In the genomic region with DNA sequence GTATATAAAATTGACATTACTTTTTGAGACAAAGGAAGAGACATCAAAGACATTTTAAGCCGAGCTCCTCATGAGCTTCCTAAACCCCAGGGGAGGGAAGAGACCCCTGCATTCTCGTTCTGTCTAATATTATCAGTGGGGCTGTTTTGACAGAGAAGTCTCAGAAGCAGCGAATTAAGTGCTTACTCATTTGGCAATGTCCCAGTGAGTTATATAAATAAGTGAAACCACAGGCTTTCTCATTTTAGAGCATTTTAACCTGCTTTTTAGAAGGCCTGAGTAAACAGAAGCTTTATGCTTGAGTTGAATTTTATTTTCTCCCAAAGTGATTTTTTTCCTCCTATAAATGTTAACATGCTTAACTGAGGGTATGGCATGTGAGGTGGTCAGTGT, we compare ENCODE assay signal across 16 cellular contexts. TPM values are rescaled to one million over a fixed set of nuclear protein-coding genes. Genes with fewer than 3 reads are reported as not detected.
DNase-seq lines count a peak whose midpoint lies in the region; ATAC-seq, FAIRE-seq and TF ChIP-seq lines count a peak whose summit lies in the region.
"Had no signal": no experiment of that assay in that cellular context is flagged by ENCODE, and none has a peak within 500 bp of the region (broad histone marks: within the 10 kb centered on the region; RNA-seq: fewer than 3 reads in every experiment).

No MANE protein-coding gene starts in this region.

- peaks cover 10% of the 10 kb centered on the region for H3K36me3 Mint-ChIP-seq in natural killer cell treated with Interleukin-12 subunit alpha and Interleukin-12 subunit beta and Interleukin-15 and Interleukin-18, amount 100 ng/mL, for 72 hours

- TF ChIP-seq CTCF in OCI-LY7 (conservative IDR thresholded peaks at IDR 0.05; ENCODE audit: low read length) (peak; percentile 29; the same call in 1 of the 2 replicates), osteoblast (IDR thresholded peaks at IDR 0.05; ENCODE audit: extremely low read depth, low read depth, low read length) (no peak)

- no peak overlapping the region for H3K27ac ChIP-seq in OCI-LY7 (ENCODE audit: low read depth, low read length, poor library complexity, severe bottlenecking)
- H3K27ac ChIP-seq in caudate nucleus (ENCODE audit: low read depth, low read length): peak overlapping the region; percentile 40
- H3K27ac ChIP-seq in osteoblast (ENCODE audit: low read depth, low read length): peak overlapping the region; percentile 6
- H3K27ac ChIP-seq: hepatocyte, neural progenitor cell had no signal

- no peaks in the 10 kb centered on the region for H3K9me3 ChIP-seq in OCI-LY7 (ENCODE audit: low read length)
- H3K9me3 ChIP-seq in osteoblast (ENCODE audit: low read depth, low read length): no peaks in the 10 kb centered on the region

- H3K79me2 ChIP-seq in OCI-LY7 (ENCODE audit: insufficient read depth, low read depth, low read length) (no peaks in the 10 kb centered on the region), osteoblast (ENCODE audit: insufficient read depth, low read length) (no peaks in the 10 kb centered on the region)
- H3K79me2 ChIP-seq: hepatocyte had no signal

- H3K4me2 ChIP-seq in OCI-LY7 (ENCODE audit: low read length) (no peak overlapping the region), osteoblast (ENCODE audit: insufficient read depth, low read length) (peak overlapping the region; percentile 34)
- H3K4me2 ChIP-seq: hepatocyte, neural progenitor cell had no signal

- no peak overlapping the region for H3K27ac Mint-ChIP-seq in natural killer cell treated with Interleukin-12 subunit alpha and Interleukin-12 subunit beta and Interleukin-15 and Interleukin-18, amount 100 ng/mL, for 72 hours
- H3K27ac Mint-ChIP-seq: activated CD4-positive, alpha-beta T cell treated with anti-CD3 and anti-CD28 coated beads for 36 hours; CD4-positive, alpha-beta T cell; neural progenitor cell; T-cell had no signal

- no peaks in the 10 kb centered on the region for H3K9me2 ChIP-seq in OCI-LY7 (ENCODE audit: insufficient read depth, low read length)

- CTCF ChIA-PET in OCI-LY7 (lab: Charles Lee; ENCODE audit: unreplicated experiment): no interaction called here

- no peak for FAIRE-seq in RCC 7860 (lab: Jason Lieb, UNC)
- FAIRE-seq: endometrium had no signal

- peak; percentile 74 for DNase-seq in DMS79 treated with DMSO at 0.1 percent for 48 hours (lab: John Stamatoyannopoulos, UW)
- no peak for DNase-seq in OCI-LY7 (ENCODE audit: low spot score)
- DNase-seq in caudate nucleus (lab: John Stamatoyannopoulos, UW): no peak
- DNase-seq in osteoblast (ENCODE audit: insufficient read length, low spot score, missing footprints): no peak
- DNase-seq in natural killer cell treated with Interleukin-12 subunit alpha and Interleukin-12 subunit beta and Interleukin-15 and Interleukin-18, amount 100 ng/mL, for 72 hours (ENCODE audit: low spot score): no peak
- no peak for DNase-seq in RCC 7860 (ENCODE audit: low spot score)
- DNase-seq in left lobe of liver (ENCODE audit: low spot score): no peak
- DNase-seq: CD4-positive, alpha-beta T cell; NCI-H187 had no signal

- no peaks in the 10 kb centered on the region for H3K4me1 ChIP-seq in OCI-LY7 (ENCODE audit: insufficient read depth, low read length, poor library complexity, severe bottlenecking)
- H3K4me1 ChIP-seq in osteoblast (ENCODE audit: insufficient read depth, low read length): peaks cover 15% of the 10 kb centered on the region
- H3K4me1 ChIP-seq: neural progenitor cell had no signal

- H3K4me3 ChIP-seq in OCI-LY7 (ENCODE audit: low read depth, low read length, poor library complexity, severe bottlenecking): no peak overlapping the region
- no peak overlapping the region for H3K4me3 ChIP-seq in osteoblast (ENCODE audit: insufficient read depth, low read length)
- H3K4me3 ChIP-seq: hepatocyte, neural progenitor cell had no signal

- H2AFZ ChIP-seq in OCI-LY7 (ENCODE audit: low read length) (no peak overlapping the region), osteoblast (ENCODE audit: low read length) (no peak overlapping the region)
- H2AFZ ChIP-seq: hepatocyte, neural progenitor cell had no signal

- POLR2A ChIA-PET in OCI-LY7 (lab: Charles Lee): interaction anchor here (0.7 to 0.8 kb wide), 2 partner anchors 11 to 420 kb away, joined by 3 read pairs; no protein-coding TSS in a partner anchor

- H3K9me3 Mint-ChIP-seq in natural killer cell treated with Interleukin-12 subunit alpha and Interleukin-12 subunit beta and Interleukin-15 and Interleukin-18, amount 100 ng/mL, for 72 hours: no peaks in the 10 kb centered on the region
- H3K9me3 Mint-ChIP-seq: CD4-positive, alpha-beta T cell; neural progenitor cell; T-cell had no signal

- no peaks in the 10 kb centered on the region for H3K27me3 ChIP-seq in osteoblast (ENCODE audit: insufficient read depth, low read length)
- H3K27me3 ChIP-seq: hepatocyte, neural progenitor cell had no signal

- no peak overlapping the region for H3K4me3 Mint-ChIP-seq in natural killer cell treated with Interleukin-12 subunit alpha and Interleukin-12 subunit beta and Interleukin-15 and Interleukin-18, amount 100 ng/mL, for 72 hours
- H3K4me3 Mint-ChIP-seq: activated CD4-positive, alpha-beta T cell treated with anti-CD3 and anti-CD28 coated beads for 36 hours; CD4-positive, alpha-beta T cell; neural progenitor cell; T-cell had no signal

- peaks cover 0 to 8% of the 10 kb centered on the region in 2 donors for H3K27me3 Mint-ChIP-seq in natural killer cell treated with Interleukin-12 subunit alpha and Interleukin-12 subunit beta and Interleukin-15 and Interleukin-18, amount 100 ng/mL, for 72 hours
- H3K27me3 Mint-ChIP-seq: activated CD4-positive, alpha-beta T cell treated with anti-CD3 and anti-CD28 coated beads for 36 hours; CD4-positive, alpha-beta T cell; T-cell had no signal

- intact Hi-C loops in OCI-LY7 (cut with micrococcal nuclease; ENCODE audit: unreplicated experiment): loop anchor here (5.0 kb wide), 1 partner anchor 130 kb away; no protein-coding TSS in a partner anchor

- peaks cover 49% of the 10 kb centered on the region for H3K36me3 ChIP-seq in OCI-LY7 (ENCODE audit: insufficient read depth, low read length)
- peaks cover 30% of the 10 kb centered on the region for H3K36me3 ChIP-seq in osteoblast (ENCODE audit: insufficient read depth, low read length)

- no peaks in the 10 kb centered on the region for H4K20me1 ChIP-seq in OCI-LY7 (ENCODE audit: insufficient read depth, low read length)
- no peaks in the 10 kb centered on the region for H4K20me1 ChIP-seq in osteoblast (ENCODE audit: insufficient read depth, low read length)

- no peak for ATAC-seq in natural killer cell treated with Interleukin-12 subunit alpha and Interleukin-12 subunit beta and Interleukin-15 and Interleukin-18, amount 100 ng/mL, for 72 hours
- ATAC-seq in left lobe of liver (no peak), HG02623 (IDR thresholded peaks at IDR 0.05; ENCODE audit: unreplicated experiment) (no peak)
- ATAC-seq: T-cell had no signal

- BruUV-seq in OCI-LY7 (replicated peaks; lab: Mats Ljungman, UMichigan): TSS peak; percentile 20

- H3K4me1 Mint-ChIP-seq in natural killer cell treated with Interleukin-12 subunit alpha and Interleukin-12 subunit beta and Interleukin-15 and Interleukin-18, amount 100 ng/mL, for 72 hours (ENCODE audit: low read depth in 2 of 2): peaks cover 5 to 14% of the 10 kb centered on the region in 2 donors
- H3K4me1 Mint-ChIP-seq: activated CD4-positive, alpha-beta T cell treated with anti-CD3 and anti-CD28 coated beads for 36 hours; neural progenitor cell; T-cell had no signal

RNA-seq across cellular contexts. Expression of gene C1QTNF4, which starts 23.2 kb away (rescaled TPM):
- total RNA-seq in OCI-LY7 (2014; rRNA removed; shearing (Covaris generic)): 3.6 TPM in 1 of 2 replicates, not detected in the other
- total RNA-seq in OCI-LY7 (2022): 0.30 TPM in 1 of 2 replicates, not detected in the other
- 0.36 TPM in 1 of 2 replicates, not detected in the other for total RNA-seq in osteoblast
- total RNA-seq in natural killer cell treated with Interleukin-12 subunit alpha and Interleukin-12 subunit beta and Interleukin-15 and Interleukin-18, amount 100 ng/mL, for 72 hours: not detected
- 0.45 TPM for total RNA-seq in left lobe of liver

RNA-seq across cellular contexts. Expression of gene MTCH2, which starts 24.9 kb away (rescaled TPM):
- total RNA-seq in OCI-LY7 (2014; rRNA removed; shearing (Covaris generic)): 43.6 and 64.8 TPM in 2 replicates
- 112 and 119 TPM in 2 replicates for total RNA-seq in OCI-LY7 (2022)
- 69.5 and 74.9 TPM in 2 replicates for total RNA-seq in osteoblast
- total RNA-seq in natural killer cell treated with Interleukin-12 subunit alpha and Interleukin-12 subunit beta and Interleukin-15 and Interleukin-18, amount 100 ng/mL, for 72 hours: 100 to 1,000 TPM; 102 to 124 TPM
- 150 TPM for total RNA-seq in left lobe of liver

RNA-seq across cellular contexts. Expression of gene FAM180B, which starts 30.9 kb away (rescaled TPM):
- 0.22 and 0.85 TPM in 2 replicates for total RNA-seq in OCI-LY7 (2014; rRNA removed; shearing (Covaris generic))
- total RNA-seq in OCI-LY7 (2022) (0.23 and 0.26 TPM in 2 replicates), osteoblast (not detected in 2 replicates), left lobe of liver (not detected)
- under 1 TPM; 0.31 to 0.62 TPM for total RNA-seq in natural killer cell treated with Interleukin-12 subunit alpha and Interleukin-12 subunit beta and Interleukin-15 and Interleukin-18, amount 100 ng/mL, for 72 hours
- total RNA-seq: liver had no signal

RNA-seq across cellular contexts. Expression of gene NDUFS3, which starts 38.5 kb away (rescaled TPM):
- total RNA-seq in OCI-LY7 (2014; rRNA removed; shearing (Covaris generic)): 73.9 and 92.7 TPM in 2 replicates
- total RNA-seq in OCI-LY7 (2022) (122 and 135 TPM in 2 replicates), osteoblast (55.0 and 56.9 TPM in 2 replicates), left lobe of liver (58.2 TPM)
- 100 to 1,000 TPM; 101 to 145 TPM for total RNA-seq in natural killer cell treated with Interleukin-12 subunit alpha and Interleukin-12 subunit beta and Interleukin-15 and Interleukin-18, amount 100 ng/mL, for 72 hours

RNA-seq across cellular contexts. Expression of gene KBTBD4, which starts 38.6 kb away (rescaled TPM):
- 25.2 and 25.8 TPM in 2 replicates for total RNA-seq in OCI-LY7 (2014; rRNA removed; shearing (Covaris generic))
- total RNA-seq in OCI-LY7 (2022) (18.4 and 18.6 TPM in 2 replicates), osteoblast (26.8 and 28.3 TPM in 2 replicates), left lobe of liver (7.0 TPM)
- total RNA-seq in natural killer cell treated with Interleukin-12 subunit alpha and Interleukin-12 subunit beta and Interleukin-15 and Interleukin-18, amount 100 ng/mL, for 72 hours: 10 to 100 TPM; 13.2 to 19.7 TPM
